In genomic region chr12:108316153-108316892, GRCh38 we compare ENCODE assay signal across 16 cellular contexts. TPM values are rescaled to one million over a fixed set of nuclear protein-coding genes. Genes with fewer than 3 reads are reported as not detected.
DNase-seq lines count a peak whose midpoint lies in the region; ATAC-seq, FAIRE-seq and TF ChIP-seq lines count a peak whose summit lies in the region.
"Had no signal": no experiment of that assay in that cellular context is flagged by ENCODE, and none has a peak within 500 bp of the region (broad histone marks: within the 10 kb centered on the region; RNA-seq: fewer than 3 reads in every experiment).

No MANE protein-coding gene starts in this region.

- ATAC-seq in right cardiac atrium (no peak), natural killer cell (no peak), HG02885 (IDR thresholded peaks at IDR 0.05; ENCODE audit: poor library complexity, unreplicated experiment) (no peak)
- ATAC-seq: body of pancreas had no signal

- no TSS peak for BruUV-seq in Caco-2 (replicated peaks; lab: Mats Ljungman, UMichigan)

- H3K27ac Mint-ChIP-seq in natural killer cell, result peak overlapping the region; percentile 91 to 98
- H3K27ac Mint-ChIP-seq in Caco-2 (ENCODE audit: unreplicated experiment), result no peak overlapping the region

- 0 out of 2 replicates have a peak overlapping the region, but pooled peaks have one; percentile 7 for H2AK5ac ChIP-seq in H1 (ENCODE audit: low read depth, low read length)

- POLR2A ChIA-PET in H1 (lab: Charles Lee; ENCODE audit: partially characterized antibody) (interaction anchor here (1.7 to 2.2 kb wide), 2 partner anchors 9 to 12 kb away, joined by 6 to 15 read pairs; no protein-coding TSS in a partner anchor), Caco-2 (lab: Charles Lee) (no interaction called here)

- peak overlapping the region; percentile 76; the same call in 1 of the 2 replicates for H2BK15ac ChIP-seq in H1 (ENCODE audit: low read length)

- H3K9me3 ChIP-seq in right cardiac atrium (ENCODE audit: control insufficient read depth, low read length) (no peaks in the 10 kb centered on the region), right atrium auricular region (no peaks in the 10 kb centered on the region), H1 (ENCODE audit: insufficient read depth in 2 of 2, low read depth in 1 of 2, low read length in 1 of 2) (no peaks in the 10 kb centered on the region), Caco-2 (no peaks in the 10 kb centered on the region)
- H3K9me3 ChIP-seq: body of pancreas had no signal

- peak overlapping the region; percentile 93 for H2BK5ac ChIP-seq in H1 (ENCODE audit: low read depth, low read length)

- no peaks in the 10 kb centered on the region for H4K20me1 ChIP-seq in H1 (replicated peaks in 1 of 2; ENCODE audit: control insufficient read depth in 1 of 2, insufficient read depth in 2 of 2, low read length in 2 of 2)

- H3K4ac ChIP-seq in H1 (replicated peaks; ENCODE audit: insufficient read length, low read depth, low read length), result peak overlapping the region; percentile 73

- H3K4me1 ChIP-seq in right cardiac atrium (ENCODE audit: control insufficient read depth, insufficient read depth, low read length) (peaks cover 15% of the 10 kb centered on the region), right atrium auricular region (peaks cover 0 to 34% of the 10 kb centered on the region in 2 donors), H1 (replicated peaks in 1 of 4; ENCODE audit: control insufficient read depth in 3 of 4, insufficient read depth in 4 of 4, low read length in 3 of 4) (peaks cover 11 to 34% (median 22%) of the 10 kb centered on the region in 4 experiments), Caco-2 (peaks cover 25% of the 10 kb centered on the region)

- 48% methylated on average over 11 of the region's 11 CpGs for WGBS in right cardiac atrium
- 10% methylated on average over 11 of the region's 11 CpGs; no CpG with 5 or more reads in 1 of the 2 experiments for WGBS in H1 (ENCODE audit: extremely low coverage in 1 of 2, insufficient coverage in 1 of 2, insufficient read length in 1 of 2, insufficient replicate concordance in 2 of 2, low coverage in 1 of 2, low lambda C conversion rate in 2 of 2, missing lambda C conversion rate in 1 of 2), 2 experiments

- no peaks in the 10 kb centered on the region for H3K27me3 ChIP-seq in right cardiac atrium (ENCODE audit: control insufficient read depth, insufficient read depth)
- no peaks in the 10 kb centered on the region for H3K27me3 ChIP-seq in right atrium auricular region
- H3K27me3 ChIP-seq in H1 (replicated peaks in 1 of 4; ENCODE audit: control insufficient read depth in 3 of 4, extremely low read depth in 1 of 4, insufficient read depth in 3 of 4, low read length in 3 of 4), result no peaks in the 10 kb centered on the region
- H3K27me3 ChIP-seq in Caco-2 (replicated peaks; ENCODE audit: control insufficient read depth, insufficient read depth, low read length), result no peaks in the 10 kb centered on the region
- H3K27me3 ChIP-seq: body of pancreas had no signal

- H3K36me3 ChIP-seq in right atrium auricular region (no peaks in the 10 kb centered on the region), H1 (ENCODE audit: control insufficient read depth in 2 of 4, insufficient read depth in 4 of 4, low read length in 3 of 4) (no peaks in the 10 kb centered on the region; a peak in 1 of 8 replicates), Caco-2 (ENCODE audit: control insufficient read depth, insufficient read depth, low read length) (no peaks in the 10 kb centered on the region)

- H3K4me3 Mint-ChIP-seq in natural killer cell (peak overlapping the region; percentile 54), Caco-2 (ENCODE audit: unreplicated experiment) (no peak overlapping the region)

- no peak overlapping the region for H3K23ac ChIP-seq in H1 (ENCODE audit: insufficient read length)

- H3K4me1 Mint-ChIP-seq in natural killer cell, result peaks cover 82 to 94% of the 10 kb centered on the region in 2 donors
- peaks cover 17% of the 10 kb centered on the region for H3K4me1 Mint-ChIP-seq in Caco-2 (ENCODE audit: low read depth, unreplicated experiment)

- no peaks in the 10 kb centered on the region for H3K79me1 ChIP-seq in H1 (ENCODE audit: low read depth, low read length)

- DNase-seq in right cardiac atrium (no peak), right atrium auricular region (ENCODE audit: low spot score) (no peak), H1 (ENCODE audit: low read depth in 1 of 2, low spot score in 2 of 2) (peak in 1 of 2 experiments; percentile 46), natural killer cell (no peak), Caco-2 (no peak), epidermal melanocyte (ENCODE audit: insufficient read length, low spot score) (no peak), glomerular visceral epithelial cell (ENCODE audit: extremely low spot score) (no peak)
- DNase-seq: activated CD8-positive, alpha-beta memory T cell treated with anti-CD3 and anti-CD28 coated beads for 24 hours; activated gamma-delta T cell treated with Interleukin-2 at 50 U/mL for 16 hours; body of pancreas; Calu3; foreskin fibroblast; NCI-H1105 treated with DMSO at 0.1 percent for 48 hours; NCI-H345; stimulated activated CD4-positive, alpha-beta T cell treated with anti-CD3 and anti-CD28 coated beads, Interleukin-2, amount 100 ng/mL, for 48 hours had no signal

- peak overlapping the region; percentile 95 for H2BK20ac ChIP-seq in H1 (ENCODE audit: low read length)

- no peak overlapping the region for H3K14ac ChIP-seq in H1 (ENCODE audit: insufficient read length)

- peak overlapping the region; percentile 24 for H3K56ac ChIP-seq in H1 (replicated peaks; ENCODE audit: insufficient read length, low read depth, low read length)

- peak overlapping the region; percentile 17 for H3K27ac ChIP-seq in right cardiac atrium (ENCODE audit: low read length)
- peak overlapping the region in 1 of 2 donors; percentile 31 for H3K27ac ChIP-seq in right atrium auricular region
- peak overlapping the region; percentile 76; the same call in 1 of the 2 replicates for H3K27ac ChIP-seq in H1 (ENCODE audit: low read depth, low read length)

- TF ChIP-seq RAD21 in H1 (IDR thresholded peaks at IDR 0.05 in 1 of 2, conservative IDR thresholded peaks at IDR 0.05 in 1 of 2; ENCODE audit: low read depth in 2 of 2, low read length in 2 of 2), result peak; percentile 19 to 38; a peak in 3 of 4 replicates

- no peak overlapping the region for H3K4me3 ChIP-seq in right cardiac atrium (ENCODE audit: low read length)
- no peak overlapping the region for H3K4me3 ChIP-seq in right atrium auricular region
- peak overlapping the region in 1 of 4 experiments; percentile 15; a peak in 1 of 8 replicates for H3K4me3 ChIP-seq in H1 (ENCODE audit: extremely low read depth in 1 of 4, insufficient read depth in 2 of 4, low read depth in 3 of 4, low read length in 4 of 4)
- H3K4me3 ChIP-seq in Caco-2 (ENCODE audit: low read depth, low read length), result no peak overlapping the region
- H3K4me3 ChIP-seq: body of pancreas had no signal

- CTCF ChIA-PET in H1 (lab: Charles Lee; ENCODE audit: partially characterized antibody), result interaction anchor here (0.7 to 3.1 kb wide), 17 partner anchors 9 to 255 kb away, joined by 3 to 11 read pairs (median 3); no protein-coding TSS in a partner anchor
- CTCF ChIA-PET in Caco-2 (lab: Charles Lee), result no interaction called here

- TF ChIP-seq POLR2A in H1 (IDR thresholded peaks at IDR 0.05; ENCODE audit: control extremely low read depth in 1 of 2, low read depth in 2 of 2, low read length in 2 of 2), result no peak

- H3K9ac ChIP-seq in H1 (replicated peaks in 1 of 4; ENCODE audit: extremely low read depth in 1 of 4, low read depth in 3 of 4, low read length in 3 of 4), result peak overlapping the region in 1 of 4 experiments; percentile 10; a peak in 3 of 7 replicates

- FAIRE-seq in H1 (lab: Jason Lieb, UNC), result no peak

- H4K91ac ChIP-seq in H1 (replicated peaks; ENCODE audit: insufficient read length, low read length), result peak overlapping the region; percentile 96

- H3K9me3 Mint-ChIP-seq in natural killer cell (no peaks in the 10 kb centered on the region), Caco-2 (ENCODE audit: unreplicated experiment) (no peaks in the 10 kb centered on the region)

- peak overlapping the region; percentile 56 for H2BK120ac ChIP-seq in H1 (replicated peaks; ENCODE audit: low read depth, low read length)

- H3K27me3 Mint-ChIP-seq in natural killer cell (ENCODE audit: low read depth in 2 of 2), result no peaks in the 10 kb centered on the region
- peaks cover 3% of the 10 kb centered on the region for H3K27me3 Mint-ChIP-seq in Caco-2 (ENCODE audit: insufficient read depth, unreplicated experiment)

- peak in 1 of 2 experiments; percentile 79; a peak in 1 of 3 replicates for TF ChIP-seq EP300 in H1 (IDR thresholded peaks at IDR 0.05; ENCODE audit: borderline replicate concordance in 1 of 2, low read depth in 2 of 2, low read length in 2 of 2)

- H3K36me3 Mint-ChIP-seq in natural killer cell, result peaks cover 17% of the 10 kb centered on the region
- H3K36me3 Mint-ChIP-seq in Caco-2 (ENCODE audit: insufficient read depth, unreplicated experiment), result peaks cover 6% of the 10 kb centered on the region

- H4K5ac ChIP-seq in H1 (ENCODE audit: insufficient read length, low read depth, low read length), result peak overlapping the region; percentile 63

- H2BK12ac ChIP-seq in H1 (ENCODE audit: low read depth, low read length), result peak overlapping the region; percentile 91

- peak overlapping the region; percentile 76 for H3K18ac ChIP-seq in H1 (ENCODE audit: extremely low read depth, low read length)

- no peak overlapping the region for H4K8ac ChIP-seq in H1 (ENCODE audit: extremely low read depth, insufficient read depth, low read length)

- H3K23me2 ChIP-seq in H1 (ENCODE audit: low read depth, low read length), result no peaks in the 10 kb centered on the region

- peak overlapping the region; percentile 61 to 63 for H3K4me2 ChIP-seq in H1 (ENCODE audit: insufficient read depth in 1 of 2, low read depth in 2 of 2, low read length in 2 of 2)

- TF ChIP-seq CTCF in right atrium auricular region (IDR thresholded peaks at IDR 0.05) (no peak), H1 (IDR thresholded peaks at IDR 0.05; ENCODE audit: control extremely low read depth in 1 of 3, insufficient read depth in 1 of 3, low read depth in 1 of 3, low read length in 3 of 3) (peak in 1 of 3 experiments; percentile 14; a peak in 1 of 4 replicates), natural killer cell (IDR thresholded peaks at IDR 0.05) (no peak), Caco-2 (IDR thresholded peaks at IDR 0.05; ENCODE audit: insufficient read depth in 1 of 2, low read depth in 1 of 2, low read length in 1 of 2, severe bottlenecking in 1 of 2, unreplicated experiment in 1 of 2) (no peak)

- no peaks in the 10 kb centered on the region for H3K79me2 ChIP-seq in H1 (ENCODE audit: control insufficient read depth in 1 of 2, insufficient read depth in 2 of 2, low read length in 2 of 2)

- intact Hi-C loops in right cardiac atrium (cut with DNase I) (no loop called here), natural killer cell (cut with micrococcal nuclease) (no loop called here), Caco-2 (cut with micrococcal nuclease; ENCODE audit: unreplicated experiment) (no loop called here)

- no peak overlapping the region for H2AFZ ChIP-seq in H1 (ENCODE audit: low read length)

RNA-seq across cellular contexts. Expression of gene CMKLR1, which starts 22.8 kb away (rescaled TPM):
- 10 to 100 TPM in 2 of 4 donors, 1 to 10 TPM in 2; 7.2 to 17.9 (median 9.2) TPM for total RNA-seq in right cardiac atrium
- polyA plus RNA-seq in right cardiac atrium, result 1.6 TPM
- 10 to 100 TPM in 1 of 2 donors, 1 to 10 TPM in 1; 6.2 to 11.0 TPM for total RNA-seq in right atrium auricular region
- total RNA-seq in H1 (2021; fragmentation: NEBNext Ultra II Directional; extraction: Animal tissue kit (Norgen Biotek cat#: 25700)), result 1.7 and 2.1 TPM in 2 replicates
- polyA plus RNA-seq in H1 (2011; rRNA removed), result 2.8 and 2.9 TPM in 2 replicates
- polyA plus RNA-seq in H1 (2011; cell fraction: cytosol; rRNA removed), result 1.3 TPM
- polyA plus RNA-seq in H1 (2011; cell fraction: nucleus; rRNA removed), result 1.8 TPM
- polyA plus RNA-seq in H1 (2012, experiment 1 of 2), result 0.69 to 2.0 TPM (median 1.2 TPM) in 4 replicates
- 0.59 TPM for polyA plus RNA-seq in H1 (2012, experiment 2 of 2)
- polyA plus RNA-seq in H1 (2013, experiment 1 of 2), result 1.4 TPM
- polyA plus RNA-seq in H1 (2013, experiment 2 of 2), result 1.7 TPM
- 10.8 and 12.2 TPM in 2 replicates for polyA minus RNA-seq in H1 (2011; rRNA and poly(A)+ RNA removed)
- polyA minus RNA-seq in H1 (2011; cell fraction: cytosol; rRNA and poly(A)+ RNA removed), result 0.81 TPM
- 1.7 TPM for polyA minus RNA-seq in H1 (2011; cell fraction: nucleus; rRNA and poly(A)+ RNA removed)
- 10 to 100 TPM; 40.7 to 99.1 (median 63.2) TPM for total RNA-seq in natural killer cell
- not detected in 2 replicates for total RNA-seq in Caco-2 (2022)
- total RNA-seq: Calu3 had no signal
